ENCODE assay signal across 26 cellular contexts in the genomic region with DNA sequence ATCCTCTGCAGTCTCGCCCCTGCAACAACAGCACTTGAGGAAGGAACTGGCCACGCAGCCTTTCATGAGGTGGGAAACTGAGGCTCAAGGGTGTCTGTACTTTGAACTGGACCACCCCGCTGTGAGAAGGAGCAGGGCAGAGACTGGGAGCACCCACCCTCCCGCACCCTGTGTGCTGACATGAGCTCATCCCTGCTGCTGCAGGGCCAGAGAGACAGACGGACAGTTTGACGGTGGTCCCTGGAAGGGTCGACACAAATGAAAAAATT. TPM values are rescaled to one million over a fixed set of nuclear protein-coding genes. Genes with fewer than 3 reads are reported as not detected.
"Had no signal": no experiment of that assay in that cellular context is flagged by ENCODE, and none has a peak within 500 bp of the region (broad histone marks: within the 10 kb centered on the region; RNA-seq: fewer than 3 reads in every experiment).

No MANE protein-coding gene starts in this region.

- H3K27ac ChIP-seq: adrenal gland, body of pancreas, colonic mucosa, epithelial cell of prostate, esophagus squamous epithelium, gastroesophageal sphincter, heart right ventricle had no signal

- FAIRE-seq: endometrium, endothelial cell of umbilical vein had no signal

- DNase-seq: activated CD4-positive, alpha-beta T cell treated with anti-CD3 and anti-CD28 coated beads for 1 hour; activated CD4-positive, alpha-beta T cell treated with anti-CD3 and anti-CD28 coated beads for 48 hours; activated CD4-positive, alpha-beta T cell treated with anti-CD3 and anti-CD28 coated beads, Interleukin-2, amount 50 U/mL, for 1 hour; activated CD4-positive, alpha-beta T cell treated with anti-CD3 and anti-CD28 coated beads, Interleukin-2, amount 50 U/mL, for 48 hours; activated CD8-positive, alpha-beta memory T cell treated with anti-CD3 and anti-CD28 coated beads for 24 hours; activated CD8-positive, alpha-beta T cell treated with anti-CD3 and anti-CD28 coated beads for 36 hours; activated effector memory CD4-positive, alpha-beta T cell treated with anti-CD3 and anti-CD28 coated beads, Interleukin-2, amount 50 U/mL, for 16 hours; activated naive CD4-positive, alpha-beta T cell treated with anti-CD3 and anti-CD28 coated beads for 36 hours; activated naive CD8-positive, alpha-beta T cell treated with anti-CD3 and anti-CD28 coated beads for 36 hours; activated naive CD8-positive, alpha-beta T cell treated with anti-CD3 and anti-CD28 coated beads, Interleukin-2, amount 50 U/mL, for 24 hours; activated T-cell treated with anti-CD3 and anti-CD28 coated beads, Interleukin-2, amount 50 U/mL, for 4 hours; adrenal gland; aorta; body of pancreas; caudate nucleus; cerebellar nuclear complex; colonic mucosa; effector CD8-positive, alpha-beta T cell; esophagus squamous epithelium; foreskin melanocyte; heart right ventricle; T-helper 2 cell had no signal

- H3K4me3 ChIP-seq: adrenal gland, body of pancreas, colonic mucosa, esophagus squamous epithelium, gastroesophageal sphincter, heart right ventricle had no signal

- H3K9me3 ChIP-seq: adrenal gland, body of pancreas, colonic mucosa, esophagus squamous epithelium, gastroesophageal sphincter, heart right ventricle had no signal

- H3K36me3 ChIP-seq: adrenal gland, colonic mucosa, esophagus squamous epithelium, gastroesophageal sphincter, heart right ventricle had no signal

- H3K27me3 ChIP-seq: body of pancreas, colonic mucosa had no signal

- ATAC-seq: activated CD8-positive, alpha-beta T cell treated with anti-CD3 and anti-CD28 coated beads for 36 hours; activated naive CD8-positive, alpha-beta T cell treated with anti-CD3 and anti-CD28 coated beads, Interleukin-2, amount 50 U/mL, for 24 hours; activated T-cell treated with anti-CD3 and anti-CD28 coated beads, Interleukin-2, amount 50 U/mL, for 4 hours; body of pancreas; gastroesophageal sphincter; heart right ventricle had no signal

- H3K4me1 ChIP-seq: adrenal gland, colonic mucosa had no signal

RNA-seq across cellular contexts. Expression of a gene that starts 37.5 kb away (rescaled TPM):
- total RNA-seq: activated CD8-positive, alpha-beta T cell treated with anti-CD3 and anti-CD28 coated beads for 36 hours; activated naive CD4-positive, alpha-beta T cell treated with anti-CD3 and anti-CD28 coated beads for 36 hours had no signal
